ENCODE assay signal across 13 cellular contexts in genomic region chr20:35660122-35660937, GRCh38. TPM values are rescaled to one million over a fixed set of nuclear protein-coding genes. Genes with fewer than 3 reads are reported as not detected.
DNase-seq lines count a peak whose midpoint lies in the region; ATAC-seq and TF ChIP-seq lines count a peak whose summit lies in the region.
"Had no signal": no experiment of that assay in that cellular context is flagged by ENCODE, and none has a peak within 500 bp of the region (broad histone marks: within the 10 kb centered on the region; RNA-seq: fewer than 3 reads in every experiment).

No MANE protein-coding gene starts in this region.

- peak overlapping the region; percentile 1 for H3K27ac ChIP-seq in subcutaneous abdominal adipose tissue (ENCODE audit: low read depth, low read length)
- no peak overlapping the region for H3K27ac ChIP-seq in uterus
- H3K27ac ChIP-seq: VCaP had no signal

- H3K9me3 Mint-ChIP-seq in activated CD8-positive, alpha-beta memory T cell treated with anti-CD3 and anti-CD28 coated beads, Interleukin-2, amount 10 ng/mL, durations not matched to agents 7 days and 5 days (ENCODE audit: low read depth) = no peaks in the 10 kb centered on the region
- H3K9me3 Mint-ChIP-seq in activated T-cell treated with anti-CD3 and anti-CD28 coated beads, Interleukin-2, amount 50 U/mL, for 72 hours = no peaks in the 10 kb centered on the region
- no peaks in the 10 kb centered on the region for H3K9me3 Mint-ChIP-seq in memory B cell

- H3K36me3 Mint-ChIP-seq in activated CD8-positive, alpha-beta memory T cell treated with anti-CD3 and anti-CD28 coated beads, Interleukin-2, amount 10 ng/mL, durations not matched to agents 7 days and 5 days = peaks cover 40% of the 10 kb centered on the region
- peaks cover 9 to 37% of the 10 kb centered on the region in 2 donors for H3K36me3 Mint-ChIP-seq in activated T-cell treated with anti-CD3 and anti-CD28 coated beads, Interleukin-2, amount 50 U/mL, for 72 hours (ENCODE audit: insufficient read depth in 2 of 2)
- peaks cover 3% of the 10 kb centered on the region for H3K36me3 Mint-ChIP-seq in memory B cell

- peak overlapping the region; percentile 95 for H3K27ac Mint-ChIP-seq in activated CD8-positive, alpha-beta memory T cell treated with anti-CD3 and anti-CD28 coated beads, Interleukin-2, amount 10 ng/mL, durations not matched to agents 7 days and 5 days
- H3K27ac Mint-ChIP-seq in activated T-cell treated with anti-CD3 and anti-CD28 coated beads, Interleukin-2, amount 50 U/mL, for 72 hours = peak overlapping the region; percentile 90
- H3K27ac Mint-ChIP-seq in memory B cell = peak overlapping the region; percentile 74

- H3K4me1 ChIP-seq in subcutaneous abdominal adipose tissue (ENCODE audit: control insufficient read depth in 5 of 5, insufficient read depth in 5 of 5, low read length in 5 of 5) (peaks cover 2 to 59% (median 48%) of the 10 kb centered on the region in 5 donors), uterus (peaks cover 0 to 6% of the 10 kb centered on the region in 2 donors)

- H3K27me3 Mint-ChIP-seq in activated CD8-positive, alpha-beta memory T cell treated with anti-CD3 and anti-CD28 coated beads, Interleukin-2, amount 10 ng/mL, durations not matched to agents 7 days and 5 days = no peaks in the 10 kb centered on the region
- no peaks in the 10 kb centered on the region for H3K27me3 Mint-ChIP-seq in activated T-cell treated with anti-CD3 and anti-CD28 coated beads, Interleukin-2, amount 50 U/mL, for 72 hours (ENCODE audit: low read depth)
- H3K27me3 Mint-ChIP-seq in memory B cell = no peaks in the 10 kb centered on the region

- H3K36me3 ChIP-seq in subcutaneous abdominal adipose tissue (ENCODE audit: control insufficient read depth in 5 of 5, insufficient read depth in 5 of 5, low read length in 5 of 5) = peaks cover 0 to under 1% (median 0%) of the 10 kb centered on the region in 5 donors
- no peaks in the 10 kb centered on the region for H3K36me3 ChIP-seq in uterus
- H3K36me3 ChIP-seq: gastrocnemius medialis had no signal

- CTCF ChIA-PET in activated CD8-positive, alpha-beta memory T cell treated with anti-CD3 and anti-CD28 coated beads, Interleukin-2, amount 10 ng/mL, durations not matched to agents 7 days and 5 days (lab: Charles Lee) = interaction anchor here (0.6 to 8.2 kb wide), 4 partner anchors 41 to 293 kb away, joined by 3 to 59 read pairs (median 4); partner anchors contain the start of gene SCAND1

- intact Hi-C loops in uterus (cut with DNase I; ENCODE audit: low total_unique reads) = no loop called here

- H3K9me3 ChIP-seq in subcutaneous abdominal adipose tissue (ENCODE audit: control insufficient read depth in 5 of 5, low read length in 5 of 5) (no peaks in the 10 kb centered on the region), uterus (no peaks in the 10 kb centered on the region)
- H3K9me3 ChIP-seq: gastrocnemius medialis, MG63 had no signal

- H3K4me1 Mint-ChIP-seq in activated CD8-positive, alpha-beta memory T cell treated with anti-CD3 and anti-CD28 coated beads, Interleukin-2, amount 10 ng/mL, durations not matched to agents 7 days and 5 days = peaks cover 59% of the 10 kb centered on the region
- peaks cover 73% of the 10 kb centered on the region for H3K4me1 Mint-ChIP-seq in activated T-cell treated with anti-CD3 and anti-CD28 coated beads, Interleukin-2, amount 50 U/mL, for 72 hours (ENCODE audit: low read depth)
- peaks cover 42% of the 10 kb centered on the region for H3K4me1 Mint-ChIP-seq in memory B cell

- DNase-seq in activated CD8-positive, alpha-beta memory T cell treated with anti-CD3 and anti-CD28 coated beads, Interleukin-2, amount 10 ng/mL, durations not matched to agents 7 days and 5 days = no peak
- DNase-seq in activated CD8-positive, alpha-beta memory T cell treated with anti-CD3 and anti-CD28 coated beads, Interleukin-2, amount 50 U/mL, for 48 hours = no peak
- peak; percentile 32 to 53 for DNase-seq in activated T-cell treated with anti-CD3 and anti-CD28 coated beads, Interleukin-2, amount 50 U/mL, for 72 hours
- DNase-seq in memory B cell (ENCODE audit: low spot score in 2 of 2) = no peak
- no peak for DNase-seq in LoVo (ENCODE audit: low spot score)
- DNase-seq in uterus = no peak
- DNase-seq in DMS53 treated with DMSO at 0.1 percent for 48 hours (lab: John Stamatoyannopoulos, UW; ENCODE audit: unreplicated experiment) = no peak
- DNase-seq: gastrocnemius medialis, MG63, midbrain, NCI-H82 had no signal

- ATAC-seq in activated CD8-positive, alpha-beta memory T cell treated with anti-CD3 and anti-CD28 coated beads, Interleukin-2, amount 10 ng/mL, durations not matched to agents 7 days and 5 days = no peak
- peak; percentile 44 to 47 for ATAC-seq in activated T-cell treated with anti-CD3 and anti-CD28 coated beads, Interleukin-2, amount 50 U/mL, for 72 hours (replicated peaks in 1 of 2)
- ATAC-seq in memory B cell (ENCODE audit: low read depth) = no peak
- ATAC-seq: gastrocnemius medialis had no signal

- peak overlapping the region in 2 of 5 donors; percentile 8 to 42 for H3K9ac ChIP-seq in subcutaneous abdominal adipose tissue (ENCODE audit: low read length in 5 of 5)

- H3K4me3 ChIP-seq in subcutaneous abdominal adipose tissue (ENCODE audit: low read depth in 1 of 5, low read length in 5 of 5) = no peak overlapping the region
- H3K4me3 ChIP-seq in uterus = no peak overlapping the region
- H3K4me3 ChIP-seq: gastrocnemius medialis, MG63 had no signal

- no peak for TF ChIP-seq CTCF in uterus (IDR thresholded peaks at IDR 0.05)

- H3K27me3 ChIP-seq in subcutaneous abdominal adipose tissue (ENCODE audit: control insufficient read depth in 5 of 5, insufficient read depth in 4 of 5, low read length in 5 of 5) (no peaks in the 10 kb centered on the region), uterus (no peaks in the 10 kb centered on the region)
- H3K27me3 ChIP-seq: gastrocnemius medialis, MG63 had no signal

- peak overlapping the region; percentile 96 for H3K4me3 Mint-ChIP-seq in activated CD8-positive, alpha-beta memory T cell treated with anti-CD3 and anti-CD28 coated beads, Interleukin-2, amount 10 ng/mL, durations not matched to agents 7 days and 5 days
- H3K4me3 Mint-ChIP-seq in activated T-cell treated with anti-CD3 and anti-CD28 coated beads, Interleukin-2, amount 50 U/mL, for 72 hours = peak overlapping the region; percentile 78 to 88
- H3K4me3 Mint-ChIP-seq in memory B cell = peak overlapping the region; percentile 18

- TF ChIP-seq POLR2A in uterus (IDR thresholded peaks at IDR 0.05) = no peak

RNA-seq across cellular contexts. Expression of gene CPNE1, which starts 4.4 kb away (rescaled TPM):
- total RNA-seq in activated CD8-positive, alpha-beta memory T cell treated with anti-CD3 and anti-CD28 coated beads, Interleukin-2, amount 10 ng/mL, durations not matched to agents 7 days and 5 days = 100 to 1,000 TPM; 277 to 286 TPM
- 100 to 1,000 TPM; 459 to 512 TPM for total RNA-seq in activated T-cell treated with anti-CD3 and anti-CD28 coated beads, Interleukin-2, amount 50 U/mL, for 72 hours
- total RNA-seq in uterus = 100 to 1,000 TPM in 3 of 4 donors, 10 to 100 TPM in 1; 86.8 to 295 (median 142) TPM

RNA-seq across cellular contexts. Expression of gene RBM12, which starts 4.4 kb away (rescaled TPM):
- 100 to 1,000 TPM; 101 to 137 TPM for total RNA-seq in activated CD8-positive, alpha-beta memory T cell treated with anti-CD3 and anti-CD28 coated beads, Interleukin-2, amount 10 ng/mL, durations not matched to agents 7 days and 5 days
- total RNA-seq in activated T-cell treated with anti-CD3 and anti-CD28 coated beads, Interleukin-2, amount 50 U/mL, for 72 hours = 10 to 100 TPM; 71.1 to 92.4 TPM
- total RNA-seq in uterus = 100 to 1,000 TPM in 1 of 4 donors, 10 to 100 TPM in 2, 1 to 10 TPM in 1; 9.5 to 105 (median 54.4) TPM

RNA-seq across cellular contexts. Expression of gene NFS1, which starts 38.8 kb away (rescaled TPM):
- total RNA-seq in activated CD8-positive, alpha-beta memory T cell treated with anti-CD3 and anti-CD28 coated beads, Interleukin-2, amount 10 ng/mL, durations not matched to agents 7 days and 5 days = 10 to 100 TPM; 34.6 to 35.1 TPM
- 10 to 100 TPM; 43.3 to 46.0 TPM for total RNA-seq in activated T-cell treated with anti-CD3 and anti-CD28 coated beads, Interleukin-2, amount 50 U/mL, for 72 hours
- total RNA-seq in uterus = 10 to 100 TPM in 3 of 4 donors, 1 to 10 TPM in 1; 9.1 to 35.4 (median 20.4) TPM

RNA-seq across cellular contexts. Expression of gene ROMO1, which starts 38.9 kb away (rescaled TPM):
- total RNA-seq in activated CD8-positive, alpha-beta memory T cell treated with anti-CD3 and anti-CD28 coated beads, Interleukin-2, amount 10 ng/mL, durations not matched to agents 7 days and 5 days = 100 to 1,000 TPM; 115 to 122 TPM
- total RNA-seq in activated T-cell treated with anti-CD3 and anti-CD28 coated beads, Interleukin-2, amount 50 U/mL, for 72 hours = 10 to 100 TPM; 51.4 to 53.8 TPM
- total RNA-seq in uterus = 100 to 1,000 TPM in 2 of 4 donors, 10 to 100 TPM in 2; 69.3 to 492 (median 171) TPM

RNA-seq across cellular contexts. Expression of gene SPAG4, which starts 44.7 kb away (rescaled TPM):
- total RNA-seq in activated CD8-positive, alpha-beta memory T cell treated with anti-CD3 and anti-CD28 coated beads, Interleukin-2, amount 10 ng/mL, durations not matched to agents 7 days and 5 days = 1 to 10 TPM; 4.3 to 5.2 TPM
- total RNA-seq in activated T-cell treated with anti-CD3 and anti-CD28 coated beads, Interleukin-2, amount 50 U/mL, for 72 hours = 1 to 10 TPM; 8.7 to 9.8 TPM
- total RNA-seq in uterus = 1 to 10 TPM in 2 of 4 donors, not detected in 2; 2.1 to 8.4 TPM

Comparison
In these comparisons a context has a peak if more than half of its experiments do, and no peak if none do; other contexts are left out.
1. ATAC-seq: peak in activated T-cell treated with anti-CD3 and anti-CD28 coated beads, Interleukin-2, amount 50 U/mL, for 72 hours (2 of 2); none in activated CD8-positive, alpha-beta memory T cell treated with anti-CD3 and anti-CD28 coated beads, Interleukin-2, amount 10 ng/mL, durations not matched to agents 7 days and 5 days (single experiment) and memory B cell (single experiment).
2. DNase-seq: peak in activated T-cell treated with anti-CD3 and anti-CD28 coated beads, Interleukin-2, amount 50 U/mL, for 72 hours (2 of 2); none in activated CD8-positive, alpha-beta memory T cell treated with anti-CD3 and anti-CD28 coated beads, Interleukin-2, amount 10 ng/mL, durations not matched to agents 7 days and 5 days (single experiment), activated CD8-positive, alpha-beta memory T cell treated with anti-CD3 and anti-CD28 coated beads, Interleukin-2, amount 50 U/mL, for 48 hours (single experiment), memory B cell (0 of 2), LoVo (single experiment), uterus (0 of 2) and DMS53 treated with DMSO at 0.1 percent for 48 hours (single experiment).
3. H3K4me3 Mint-ChIP-seq: peak in every context shown above with its lines; median percentile 96 in activated CD8-positive, alpha-beta memory T cell treated with anti-CD3 and anti-CD28 coated beads, Interleukin-2, amount 10 ng/mL, durations not matched to agents 7 days and 5 days; 83 in activated T-cell treated with anti-CD3 and anti-CD28 coated beads, Interleukin-2, amount 50 U/mL, for 72 hours; 18 in memory B cell.
4. Peak in every context shown above with its lines, with median percentiles within 50 percentile points of each other: H3K27ac Mint-ChIP-seq.